Comparison of ENCODE assay signal across 17 cellular contexts in genomic region chr5:53994148-53994547, GRCh38.
DNase-seq lines count a peak whose midpoint lies in the region; ATAC-seq, FAIRE-seq and TF ChIP-seq lines count a peak whose summit lies in the region.
"Had no signal": no experiment of that assay in that cellular context is flagged by ENCODE, and none has a peak within 500 bp of the region (broad histone marks: within the 10 kb centered on the region; RNA-seq: fewer than 3 reads in every experiment).

No MANE protein-coding gene starts in this region.

- BruUV-seq in IMR-90 (replicated peaks; lab: Mats Ljungman, UMichigan) = no TSS peak

- POLR2A ChIA-PET in BJ (lab: Charles Lee) = no interaction called here
- POLR2A ChIA-PET in IMR-90 (lab: Charles Lee; ENCODE audit: unreplicated experiment) = no interaction called here

- no peaks in the 10 kb centered on the region for H3K27me3 ChIP-seq in BJ (ENCODE audit: control insufficient read depth, insufficient read depth, low read length)
- H3K27me3 ChIP-seq in IMR-90 (ENCODE audit: control insufficient read depth, insufficient read depth, low read length) = no peaks in the 10 kb centered on the region
- no peaks in the 10 kb centered on the region for H3K27me3 ChIP-seq in astrocyte (ENCODE audit: insufficient read depth, low read length)
- H3K27me3 ChIP-seq in keratinocyte (ENCODE audit: control insufficient read depth, extremely low read depth, insufficient read depth, low read length) = no peaks in the 10 kb centered on the region
- H3K27me3 ChIP-seq: cardiac muscle cell had no signal

- dilution Hi-C loops in IMR-90 (cut with HindIII; ENCODE audit: low sequenced_read_pairs, unreplicated experiment) = no loop called here
- dilution Hi-C loops in keratinocyte (cut with MboI; ENCODE audit: extremely low pct_ligation_motif_present, low sequenced_read_pairs) = no loop called here

- H3K4me3 ChIP-seq in BJ (ENCODE audit: low read depth, low read length) (no peak overlapping the region), IMR-90 (ENCODE audit: insufficient read depth, low read depth, low read length) (no peak overlapping the region), astrocyte (ENCODE audit: insufficient read depth, low read depth, low read length) (no peak overlapping the region), keratinocyte (ENCODE audit: control insufficient read depth in 2 of 3, extremely low read depth in 1 of 3, insufficient read depth in 2 of 3, low read depth in 1 of 3, low read length in 3 of 3) (no peak overlapping the region)
- H3K4me3 ChIP-seq: cardiac muscle cell had no signal

- H2AFZ ChIP-seq in IMR-90 (replicated peaks; ENCODE audit: low read length, poor library complexity) = no peak overlapping the region
- no peak overlapping the region for H2AFZ ChIP-seq in astrocyte (ENCODE audit: low read depth, low read length)
- H2AFZ ChIP-seq in keratinocyte (ENCODE audit: control insufficient read depth, low read length) = no peak overlapping the region

- peak overlapping the region; percentile 86; the same call in 2 of the 3 replicates for H2BK15ac ChIP-seq in IMR-90 (ENCODE audit: low read depth, low read length)

- H3K9me1 ChIP-seq in IMR-90 (ENCODE audit: insufficient read depth, low read length) = no peaks in the 10 kb centered on the region; the same call in 1 of the 2 replicates
- no peaks in the 10 kb centered on the region for H3K9me1 ChIP-seq in keratinocyte (ENCODE audit: control insufficient read depth, extremely low read depth, insufficient read depth, low read length)

- H3K4me2 ChIP-seq in IMR-90 (ENCODE audit: low read depth, low read length) (peak overlapping the region; percentile 6; the same call in 1 of the 2 replicates), astrocyte (ENCODE audit: low read length) (no peak overlapping the region), keratinocyte (ENCODE audit: control insufficient read depth, extremely low read depth, insufficient read depth, low read depth, low read length) (peak overlapping the region; percentile 8)

- H3K14ac ChIP-seq in IMR-90 (replicated peaks; ENCODE audit: low read depth, low read length) = peak overlapping the region; percentile 98

- no peak for TF ChIP-seq RAD21 in IMR-90 (IDR thresholded peaks at IDR 0.05; ENCODE audit: low read length)

- TF ChIP-seq CTCF in BJ (IDR thresholded peaks at IDR 0.05; ENCODE audit: insufficient read depth, low read depth, low read length) (no peak), IMR-90 (conservative IDR thresholded peaks at IDR 0.05; ENCODE audit: low read depth, low read length) (no peak), astrocyte (IDR thresholded peaks at IDR 0.05; ENCODE audit: insufficient read depth, low read depth, low read length) (no peak), keratinocyte (optimal IDR thresholded peaks at IDR 0.05 in 1 of 3, IDR thresholded peaks at IDR 0.05 in 1 of 3, conservative IDR thresholded peaks at IDR 0.05 in 1 of 3; ENCODE audit: extremely low read depth in 1 of 3, insufficient read depth in 2 of 3, low read length in 3 of 3) (no peak)

- H3K9me3 ChIP-seq in IMR-90 (ENCODE audit: control insufficient read depth, insufficient read depth, low read length) (no peaks in the 10 kb centered on the region), astrocyte (ENCODE audit: insufficient read depth, low read depth, low read length) (no peaks in the 10 kb centered on the region), keratinocyte (ENCODE audit: control insufficient read depth, low read depth, low read length) (no peaks in the 10 kb centered on the region)

- H4K5ac ChIP-seq in IMR-90 (ENCODE audit: low read depth, low read length) = peak overlapping the region; percentile 12; the same call in 1 of the 2 replicates

- H3K4me1 Mint-ChIP-seq in astrocyte (ENCODE audit: low read depth, unreplicated experiment) = peaks cover 15% of the 10 kb centered on the region

- no peaks in the 10 kb centered on the region for H3K36me3 Mint-ChIP-seq in astrocyte (ENCODE audit: low read depth, unreplicated experiment)

- H3K9me3 Mint-ChIP-seq in astrocyte (ENCODE audit: unreplicated experiment) = no peaks in the 10 kb centered on the region

- H3K9ac ChIP-seq in IMR-90 (ENCODE audit: low read depth, low read length) = peak overlapping the region; percentile 63; the same call in 1 of the 2 replicates
- no peak overlapping the region for H3K9ac ChIP-seq in astrocyte (ENCODE audit: low read length)
- no peak overlapping the region for H3K9ac ChIP-seq in keratinocyte (ENCODE audit: control insufficient read depth, extremely low read depth, insufficient read depth, low read length)

- peak overlapping the region; percentile 54; the same call in 1 of the 2 replicates for H3K56ac ChIP-seq in IMR-90 (ENCODE audit: extremely low read depth, insufficient read depth, low read length)

- H2BK20ac ChIP-seq in IMR-90 (ENCODE audit: low read depth, low read length) = peak overlapping the region; percentile 99

- H2AK9ac ChIP-seq in IMR-90 (replicated peaks; ENCODE audit: low read depth, low read length, poor library complexity) = no peak overlapping the region

- CTCF ChIA-PET in BJ (lab: Yijun Ruan, JAX) (interaction anchor here (0.9 kb wide), 1 partner anchor 10 kb away, joined by 3 read pairs; no protein-coding TSS in a partner anchor), IMR-90 (lab: Yijun Ruan, JAX) (no interaction called here)

- H4K8ac ChIP-seq in IMR-90 (ENCODE audit: low read depth in 2 of 2, low read length in 2 of 2) = peak overlapping the region; percentile 62 to 92; a peak in 3 of 4 replicates

- no peak overlapping the region for H3K4me3 Mint-ChIP-seq in astrocyte (ENCODE audit: unreplicated experiment)

- H3K18ac ChIP-seq in IMR-90 (ENCODE audit: low read depth, low read length) = peak overlapping the region; percentile 93; the same call in 1 of the 2 replicates

- peak overlapping the region; percentile 92; the same call in 1 of the 2 replicates for H3K4ac ChIP-seq in IMR-90 (ENCODE audit: low read depth, low read length)

- FAIRE-seq in astrocyte (lab: Jason Lieb, UNC) (no peak), keratinocyte (lab: Jason Lieb, UNC) (no peak)

- no peak overlapping the region for H3K27ac ChIP-seq in IMR-90 (ENCODE audit: insufficient read depth, low read length)
- H3K27ac ChIP-seq in astrocyte (ENCODE audit: low read depth, low read length) = no peak overlapping the region
- peak overlapping the region; percentile 68 for H3K27ac ChIP-seq in keratinocyte (ENCODE audit: control insufficient read depth, insufficient read depth, low read length)
- H3K27ac ChIP-seq: cardiac muscle cell had no signal

- H2AK5ac ChIP-seq in IMR-90 (ENCODE audit: low read depth, low read length) = no peak overlapping the region

- H3K36me3 ChIP-seq in BJ (ENCODE audit: control insufficient read depth, insufficient read depth, low read length) = no peaks in the 10 kb centered on the region
- H3K36me3 ChIP-seq in IMR-90 (ENCODE audit: control insufficient read depth, insufficient read depth, low read length) = no peaks in the 10 kb centered on the region; the same call in 1 of the 2 replicates
- H3K36me3 ChIP-seq in astrocyte (ENCODE audit: insufficient read depth, low read length) = no peaks in the 10 kb centered on the region
- no peaks in the 10 kb centered on the region for H3K36me3 ChIP-seq in keratinocyte (ENCODE audit: control insufficient read depth in 2 of 2, extremely low read depth in 1 of 2, insufficient read depth in 2 of 2, low read length in 2 of 2)
- H3K36me3 ChIP-seq: cardiac muscle cell had no signal

- H3K23ac ChIP-seq in IMR-90 (ENCODE audit: low read depth, low read length) = peak overlapping the region; percentile 96; the same call in 1 of the 2 replicates

- H3K79me2 ChIP-seq in astrocyte (ENCODE audit: insufficient read depth, low read length) (no peaks in the 10 kb centered on the region), keratinocyte (ENCODE audit: control insufficient read depth, insufficient read depth, low read length) (no peaks in the 10 kb centered on the region)

- intact Hi-C loops in IMR-90 (cut with micrococcal nuclease) = loop anchor here (10.0 kb wide), 2 partner anchors 221 to 509 kb away; partner anchors contain the start of gene FST

- DNase-seq in BJ (ENCODE audit: low read depth) (peak; percentile 47), IMR-90 (peak; percentile 80), astrocyte (ENCODE audit: low read depth) (peak; percentile 54), keratinocyte (ENCODE audit: low read depth, low spot score) (no peak)
- DNase-seq in activated CD4-positive, alpha-beta T cell treated with anti-CD3 and anti-CD28 coated beads for 1 hour = no peak
- DNase-seq: activated CD4-positive, alpha-beta T cell treated with anti-CD3 and anti-CD28 coated beads, Interleukin-2, amount 50 U/mL, for 4 hours; activated gamma-delta T cell; GF-D8; hippocampal formation; left ventricle myocardium superior; NCI-H1105 treated with DMSO at 0.1 percent for 48 hours; NCI-H446; T-helper 9 cell had no signal

- no peaks in the 10 kb centered on the region for H4K20me1 ChIP-seq in IMR-90 (ENCODE audit: insufficient read depth, low read length)
- H4K20me1 ChIP-seq in astrocyte (ENCODE audit: insufficient read depth, low read length) = no peaks in the 10 kb centered on the region
- no peaks in the 10 kb centered on the region for H4K20me1 ChIP-seq in keratinocyte (ENCODE audit: control insufficient read depth, extremely low read depth, insufficient read depth, low read length)

- peak overlapping the region; percentile 78 for H2BK5ac ChIP-seq in IMR-90 (ENCODE audit: low read depth, low read length, poor library complexity, severe bottlenecking)

- no peaks in the 10 kb centered on the region for H3K79me1 ChIP-seq in IMR-90 (ENCODE audit: low read depth in 1 of 2, low read length in 2 of 2)

- ATAC-seq in IMR-90 (ENCODE audit: low read depth) = peak; percentile 65
- ATAC-seq in HG03432 (IDR thresholded peaks at IDR 0.05; ENCODE audit: unreplicated experiment) = no peak
- ATAC-seq in HG02623 (IDR thresholded peaks at IDR 0.05; ENCODE audit: unreplicated experiment) = no peak
- ATAC-seq in GM18498 (IDR thresholded peaks at IDR 0.05; ENCODE audit: unreplicated experiment) = no peak
- ATAC-seq: left ventricle myocardium superior had no signal

- H2BK120ac ChIP-seq in IMR-90 (ENCODE audit: low read depth, low read length) = peak overlapping the region; percentile 97

- peaks cover 7% of the 10 kb centered on the region; the same call in 1 of the 2 replicates for H3K4me1 ChIP-seq in IMR-90 (ENCODE audit: control insufficient read depth, insufficient read depth, low read length)
- no peaks in the 10 kb centered on the region for H3K4me1 ChIP-seq in astrocyte (ENCODE audit: insufficient read depth, low read length)
- peaks cover 12% of the 10 kb centered on the region for H3K4me1 ChIP-seq in keratinocyte (ENCODE audit: control insufficient read depth, extremely low read depth, insufficient read depth, low read length)

- H4K91ac ChIP-seq in IMR-90 (ENCODE audit: insufficient read depth, low read depth, low read length) = peak overlapping the region; percentile 89; the same call in 1 of the 2 replicates

- in situ Hi-C loops in IMR-90 (cut with MboI; ENCODE audit: low sequenced_read_pairs) = no loop called here

- peak overlapping the region; percentile 41 for H3K27ac Mint-ChIP-seq in astrocyte (ENCODE audit: unreplicated experiment)

- H3K27me3 Mint-ChIP-seq in astrocyte (ENCODE audit: low read depth, unreplicated experiment) = no peaks in the 10 kb centered on the region

- TF ChIP-seq POLR2A in IMR-90 (IDR thresholded peaks at IDR 0.05; ENCODE audit: low read depth, low read length) = no peak

- WGBS in IMR-90 (ENCODE audit: extremely low coverage in 2 of 2, insufficient read length in 1 of 2), 2 experiments = no CpG with 5 or more reads among the region's 2 CpGs

Comparison
In these comparisons a context has a peak if more than half of its experiments do, and no peak if none do; other contexts are left out.
1. DNase-seq: peak in BJ (single experiment), IMR-90 (single experiment) and astrocyte (single experiment); none in keratinocyte (single experiment) and activated CD4-positive, alpha-beta T cell treated with anti-CD3 and anti-CD28 coated beads for 1 hour (single experiment).